Comparison of ENCODE assay signal across 8 cellular contexts in genomic region chr16:19696961-19697360, GRCh38. TPM values are rescaled to one million over a fixed set of nuclear protein-coding genes. Genes with fewer than 3 reads are reported as not detected.
DNase-seq lines count a peak whose midpoint lies in the region; ATAC-seq and TF ChIP-seq lines count a peak whose summit lies in the region.

No MANE protein-coding gene starts in this region.

- peak overlapping the region; percentile 49 to 72 (median 68) for H3K27ac ChIP-seq in Peyer's patch
- no peak overlapping the region for H3K27ac ChIP-seq in foreskin keratinocyte
- H3K27ac ChIP-seq in stomach, result peak overlapping the region; percentile 40 to 88 (median 77)

- H3K4me1 ChIP-seq in Peyer's patch (peaks cover 0 to 40% (median 13%) of the 10 kb centered on the region in 4 donors), foreskin keratinocyte (peaks cover 4% of the 10 kb centered on the region), stomach (peaks cover 52 to 63% (median 58%) of the 10 kb centered on the region in 4 donors)

- TF ChIP-seq POLR2A in Peyer's patch (IDR thresholded peaks at IDR 0.05) (no peak), stomach (IDR thresholded peaks at IDR 0.05) (no peak)

- no peaks in the 10 kb centered on the region for H3K27me3 ChIP-seq in Peyer's patch
- no peaks in the 10 kb centered on the region for H3K27me3 ChIP-seq in foreskin keratinocyte
- H3K27me3 ChIP-seq in stomach, result no peaks in the 10 kb centered on the region

- no peak overlapping the region for H3K4me3 Mint-ChIP-seq in CD14-positive monocyte

- intact Hi-C loops in stomach (cut with DNase I; ENCODE audit: low total_unique reads), result no loop called here
- intact Hi-C loops in sciatic nerve (cut with DNase I), result no loop called here
- intact Hi-C loops in CD14-positive monocyte (cut with micrococcal nuclease), result loop anchor here in 1 of 2 donors (5.0 kb wide), 1 partner anchor 40 kb away; no protein-coding TSS in a partner anchor

- ATAC-seq in foreskin keratinocyte (peak; percentile 39), sciatic nerve (no peak)

- H3K36me3 ChIP-seq in Peyer's patch, result peaks cover 0 to 21% (median 0%) of the 10 kb centered on the region in 3 donors
- H3K36me3 ChIP-seq in stomach, result peaks cover 5 to 54% (median 43%) of the 10 kb centered on the region in 4 donors

- H3K4me1 Mint-ChIP-seq in CD14-positive monocyte, result peaks cover 16% of the 10 kb centered on the region

- H3K4me3 ChIP-seq in Peyer's patch (no peak overlapping the region), stomach (no peak overlapping the region)

- peaks cover 0 to 3% (median 2%) of the 10 kb centered on the region in 3 donors for H3K27me3 Mint-ChIP-seq in CD14-positive monocyte (ENCODE audit: low read depth in 3 of 3)

- TF ChIP-seq CTCF in Peyer's patch (IDR thresholded peaks at IDR 0.05), result no peak
- TF ChIP-seq CTCF in foreskin keratinocyte (conservative IDR thresholded peaks at IDR 0.05), result no peak
- no peak for TF ChIP-seq CTCF in stomach (IDR thresholded peaks at IDR 0.05)
- TF ChIP-seq CTCF in CD14-positive monocyte (IDR thresholded peaks at IDR 0.05), result no peak

- H3K9me3 Mint-ChIP-seq in CD14-positive monocyte, result no peaks in the 10 kb centered on the region

- TF ChIP-seq EP300 in stomach (IDR thresholded peaks at IDR 0.05), result no peak

- H3K9me3 ChIP-seq in Peyer's patch, result no peaks in the 10 kb centered on the region
- H3K9me3 ChIP-seq in stomach, result no peaks in the 10 kb centered on the region

- H3K36me3 Mint-ChIP-seq in CD14-positive monocyte, result peaks cover 67 to 76% of the 10 kb centered on the region in 2 donors

- no peak overlapping the region for H3K27ac Mint-ChIP-seq in CD14-positive monocyte

- 90 to 97% (median 92%) methylated on average over 9 to 15 of the region's 15 CpGs for WGBS in stomach, 5 donors

- DNase-seq in NCI-H1694 treated with DMSO at 0.1 percent for 48 hours (lab: John Stamatoyannopoulos, UW) (peak; percentile 33), NCI-H1694 (lab: John Stamatoyannopoulos, UW) (no peak), Peyer's patch (no peak), foreskin keratinocyte (no peak), stomach (no peak), glomerular visceral epithelial cell (ENCODE audit: extremely low spot score) (no peak), sciatic nerve (ENCODE audit: low spot score) (no peak), CD14-positive monocyte (ENCODE audit: low spot score) (no peak)

RNA-seq across cellular contexts. Expression of gene KNOP1, which starts 21.1 kb away (rescaled TPM):
- total RNA-seq in Peyer's patch (10 to 100 TPM in 3 of 4 donors, 1 to 10 TPM in 1; 10.0 to 26.1 (median 19.9) TPM), foreskin keratinocyte (39.0 and 44.4 TPM in 2 replicates), stomach (10 to 100 TPM in 4 of 5 donors, 1 to 10 TPM in 1; 7.2 to 26.3 (median 14.2) TPM), sciatic nerve (19.2 TPM)
- polyA plus RNA-seq in foreskin keratinocyte (34.2 and 41.0 TPM in 2 replicates), stomach (10 to 100 TPM in 2 of 3 donors, 1 to 10 TPM in 1; 9.6 to 15.1 (median 12.1) TPM), CD14-positive monocyte (1 to 10 TPM; 1.5 to 2.4 TPM)

RNA-seq across cellular contexts. Expression of gene IQCK, which starts 21.1 kb away (rescaled TPM):
- total RNA-seq in Peyer's patch, result 10 to 100 TPM in 2 of 4 donors, 1 to 10 TPM in 2; 8.2 to 42.9 (median 10.3) TPM
- total RNA-seq in foreskin keratinocyte, result 8.8 and 8.9 TPM in 2 replicates
- polyA plus RNA-seq in foreskin keratinocyte, result 5.7 and 6.6 TPM in 2 replicates
- 10 to 100 TPM in 3 of 5 donors, 1 to 10 TPM in 2; 3.5 to 100.0 (median 20.7) TPM for total RNA-seq in stomach
- polyA plus RNA-seq in stomach, result 10 to 100 TPM in 1 of 3 donors, 1 to 10 TPM in 2; 7.7 to 18.0 (median 9.1) TPM
- 24.5 TPM for total RNA-seq in sciatic nerve
- polyA plus RNA-seq in CD14-positive monocyte, result under 1 TPM; 0.52 to 0.58 TPM
